Comparison of ENCODE assay signal across 4 cellular contexts in the genomic region with DNA sequence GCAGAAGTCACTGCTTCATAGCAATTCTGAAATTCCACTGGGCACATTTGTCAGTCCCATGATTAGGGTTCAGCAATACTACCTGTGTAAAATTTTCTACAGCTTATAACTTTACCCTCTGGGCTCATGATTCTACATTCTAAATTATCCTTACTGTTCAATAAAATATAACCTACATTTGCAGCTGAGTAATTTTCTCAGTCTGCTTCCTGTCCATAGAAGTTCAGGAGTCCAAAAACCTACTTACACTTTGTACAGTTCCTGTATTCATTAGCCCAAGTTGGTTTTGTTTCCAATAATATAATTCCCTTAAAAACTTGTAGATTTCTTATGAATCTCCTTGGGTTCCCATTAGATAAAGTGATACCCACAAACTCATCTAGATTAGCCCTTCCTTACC.
"Had no signal": no experiment of that assay in that cellular context is flagged by ENCODE, and none has a peak within 500 bp of the region (broad histone marks: within the 10 kb centered on the region; RNA-seq: fewer than 3 reads in every experiment).

No MANE protein-coding gene starts in this region.

- H3K4me3 ChIP-seq: GM23338, K562 had no signal

- H3K27ac Mint-ChIP-seq: GM23338, H9 had no signal

- ATAC-seq: GM23338, K562 had no signal

- DNase-seq: H9, HCEC 1CT had no signal

- H3K4me3 Mint-ChIP-seq: GM23338, H9 had no signal
